In genomic region chr12:15751741-15752140, GRCh38 we compare ENCODE assay signal across 20 cellular contexts. TPM values are rescaled to one million over a fixed set of nuclear protein-coding genes. Genes with fewer than 3 reads are reported as not detected.
DNase-seq lines count a peak whose midpoint lies in the region; ATAC-seq and TF ChIP-seq lines count a peak whose summit lies in the region.
"Had no signal": no experiment of that assay in that cellular context is flagged by ENCODE, and none has a peak within 500 bp of the region (broad histone marks: within the 10 kb centered on the region; RNA-seq: fewer than 3 reads in every experiment).

No MANE protein-coding gene starts in this region.

- no peaks in the 10 kb centered on the region for H3K36me3 Mint-ChIP-seq in natural killer cell
- H3K36me3 Mint-ChIP-seq: IgD-negative memory B cell had no signal

- H3K9me3 ChIP-seq in SJCRH30 (replicated peaks) (no peaks in the 10 kb centered on the region), uterus (no peaks in the 10 kb centered on the region)
- H3K9me3 ChIP-seq: SK-N-SH had no signal

- TF ChIP-seq CTCF in omental fat pad (IDR thresholded peaks at IDR 0.05) (no peak), uterus (IDR thresholded peaks at IDR 0.05) (no peak), natural killer cell (IDR thresholded peaks at IDR 0.05) (no peak)

- H3K4me3 ChIP-seq in SJCRH30 (no peak overlapping the region), uterus (no peak overlapping the region)

- H3K27me3 ChIP-seq in SJCRH30 (no peaks in the 10 kb centered on the region), uterus (no peaks in the 10 kb centered on the region)

- peak; percentile 21 for DNase-seq in HT1080 (ENCODE audit: low read depth)
- peak; percentile 4 to 33 for DNase-seq in SJCRH30
- no peak for DNase-seq in omental fat pad (ENCODE audit: low spot score)
- no peak for DNase-seq in uterus
- no peak for DNase-seq in SIG-M5 (lab: John Stamatoyannopoulos, UW)
- DNase-seq in natural killer cell: no peak
- DNase-seq: H7, HFFc6, Karpas-422, MM.1S, NCI-H1105 treated with DMSO at 0.1 percent for 48 hours, NCI-H1694 treated with DMSO at 0.1 percent for 48 hours, NCI-H2107, NCI-H510A treated with DMSO at 0.1 percent for 48 hours, NCI-H774, SK-N-SH had no signal

- H3K27me3 Mint-ChIP-seq in natural killer cell (ENCODE audit: low read depth in 2 of 2): peaks cover 0 to 4% of the 10 kb centered on the region in 2 donors

- intact Hi-C loops in uterus (cut with DNase I; ENCODE audit: low total_unique reads) (no loop called here), natural killer cell (cut with micrococcal nuclease) (no loop called here)

- no peaks in the 10 kb centered on the region for H3K36me3 ChIP-seq in SJCRH30
- no peaks in the 10 kb centered on the region for H3K36me3 ChIP-seq in uterus

- H3K4me1 Mint-ChIP-seq in natural killer cell: no peaks in the 10 kb centered on the region
- H3K4me1 Mint-ChIP-seq: B cell, IgD-negative memory B cell had no signal

- H3K4me1 ChIP-seq in SJCRH30 (0 out of 2 replicates have a peak, but pooled peaks cover 2% of the 10 kb centered on the region), uterus (peaks cover 0 to 13% of the 10 kb centered on the region in 2 donors)

- no peak overlapping the region for H3K4me3 Mint-ChIP-seq in natural killer cell
- H3K4me3 Mint-ChIP-seq: B cell, HFFc6, IgD-negative memory B cell had no signal

- no peaks in the 10 kb centered on the region for H3K9me3 Mint-ChIP-seq in natural killer cell
- H3K9me3 Mint-ChIP-seq: HFFc6, IgD-negative memory B cell had no signal

- TF ChIP-seq POLR2A in uterus (IDR thresholded peaks at IDR 0.05): no peak

- H3K27ac Mint-ChIP-seq in natural killer cell: no peak overlapping the region
- H3K27ac Mint-ChIP-seq: B cell, IgD-negative memory B cell had no signal

- ATAC-seq in omental fat pad (ENCODE audit: low FRiP score): peak; percentile 66
- ATAC-seq in GM18873 (IDR thresholded peaks at IDR 0.05; ENCODE audit: low FRiP score, unreplicated experiment): no peak
- no peak for ATAC-seq in natural killer cell
- ATAC-seq: Right ventricle myocardium inferior had no signal

- H3K27ac ChIP-seq in SJCRH30: no peak overlapping the region
- H3K27ac ChIP-seq in uterus: peak overlapping the region; percentile 26 to 50

RNA-seq across cellular contexts. Expression of gene EPS8, which starts 37.4 kb away (rescaled TPM):
- total RNA-seq in HT1080 (2014; rRNA removed; shearing (Covaris generic)): 30.4 and 36.7 TPM in 2 replicates
- 40.3 and 53.0 TPM in 2 replicates for polyA plus RNA-seq in HT1080 (2015; cell fraction: cytosol; rRNA removed)
- polyA plus RNA-seq in HT1080 (2015; cell fraction: nucleus; rRNA removed): 58.8 and 59.5 TPM in 2 replicates
- 23.3 and 27.1 TPM in 2 replicates for total RNA-seq in SJCRH30 (2014; rRNA removed; shearing (Covaris generic))
- total RNA-seq in omental fat pad (100 to 1,000 TPM; 181 to 354 (median 226) TPM), uterus (100 to 1,000 TPM in 3 of 4 donors, 10 to 100 TPM in 1; 93.7 to 173 (median 109) TPM), natural killer cell (1 to 10 TPM; 1.5 to 2.6 (median 1.5) TPM)

Comparison
In these comparisons a context has a peak if more than half of its experiments do, and no peak if none do; other contexts are left out.
1. DNase-seq: peak in HT1080 (single experiment) and SJCRH30 (2 of 2); none in omental fat pad (single experiment), uterus (0 of 2), SIG-M5 (single experiment) and natural killer cell (single experiment).